18 cellular contexts compared by ENCODE assay signal in genomic region chr6:117137711-117138110, GRCh38.
DNase-seq lines count a peak whose midpoint lies in the region; ATAC-seq and TF ChIP-seq lines count a peak whose summit lies in the region.
"Had no signal": no experiment of that assay in that cellular context is flagged by ENCODE, and none has a peak within 500 bp of the region (broad histone marks: within the 10 kb centered on the region; RNA-seq: fewer than 3 reads in every experiment).

No MANE protein-coding gene starts in this region.

- H3K36me3 ChIP-seq in gastrocnemius medialis (no peaks in the 10 kb centered on the region), uterus (no peaks in the 10 kb centered on the region)
- H3K36me3 ChIP-seq: HAP-1 had no signal

- peaks cover 2% of the 10 kb centered on the region for H3K4me1 ChIP-seq in right cardiac atrium (ENCODE audit: control insufficient read depth, insufficient read depth, low read length)
- peaks cover 22 to 33% of the 10 kb centered on the region in 2 donors for H3K4me1 ChIP-seq in gastrocnemius medialis
- H3K4me1 ChIP-seq in uterus, result no peaks in the 10 kb centered on the region
- H3K4me1 ChIP-seq: A549, HAP-1 had no signal

- intact Hi-C loops in Right ventricle myocardium superior (cut with DNase I) (no loop called here), Right ventricle myocardium inferior (cut with DNase I) (no loop called here), right cardiac atrium (cut with DNase I) (no loop called here), gastrocnemius medialis (cut with DNase I; ENCODE audit: low total_unique reads) (loop anchor here (1.0 to 10.0 kb wide), 5 partner anchors 29 to 257 kb away; no protein-coding TSS in a partner anchor), uterus (cut with DNase I; ENCODE audit: low total_unique reads) (no loop called here)

- H3K4me3 ChIP-seq in right cardiac atrium (ENCODE audit: low read length), result no peak overlapping the region
- H3K4me3 ChIP-seq in gastrocnemius medialis, result peak overlapping the region in 2 of 4 donors; percentile 14
- no peak overlapping the region for H3K4me3 ChIP-seq in uterus
- H3K4me3 ChIP-seq: A549, GM23248, HAP-1 had no signal

- in situ Hi-C loops in gastrocnemius medialis (cut with MboI; ENCODE audit: low sequenced_read_pairs in 4 of 4), result loop anchor here in 1 of 4 donors (10.0 kb wide), 1 partner anchor 163 kb away; no protein-coding TSS in a partner anchor

- H3K9me3 ChIP-seq in right cardiac atrium (ENCODE audit: control insufficient read depth, low read length), result no peaks in the 10 kb centered on the region
- H3K9me3 ChIP-seq in gastrocnemius medialis, result no peaks in the 10 kb centered on the region
- no peaks in the 10 kb centered on the region for H3K9me3 ChIP-seq in uterus
- H3K9me3 ChIP-seq: A549, HAP-1 had no signal

- ATAC-seq in Right ventricle myocardium superior (ENCODE audit: poor library complexity) (peak; percentile 44), Right ventricle myocardium inferior (no peak), right cardiac atrium (peak; percentile 55 to 56), gastrocnemius medialis (peak; percentile 87 to 92)
- ATAC-seq: A549 had no signal

- peak in 1 of 5 experiments; percentile 14 for TF ChIP-seq CTCF in gastrocnemius medialis (IDR thresholded peaks at IDR 0.05 in 4 of 5, conservative IDR thresholded peaks at IDR 0.05 in 1 of 5)
- no peak for TF ChIP-seq CTCF in uterus (IDR thresholded peaks at IDR 0.05)

- TF ChIP-seq POLR2A in gastrocnemius medialis (IDR thresholded peaks at IDR 0.05), result peak in 1 of 2 donors; percentile 4
- no peak for TF ChIP-seq POLR2A in uterus (IDR thresholded peaks at IDR 0.05)

- H3K27me3 ChIP-seq in right cardiac atrium (ENCODE audit: control insufficient read depth, insufficient read depth) (no peaks in the 10 kb centered on the region), gastrocnemius medialis (no peaks in the 10 kb centered on the region), uterus (no peaks in the 10 kb centered on the region)

- DNase-seq in Right ventricle myocardium superior (no peak), Right ventricle myocardium inferior (ENCODE audit: missing footprints) (no peak), right cardiac atrium (no peak), gastrocnemius medialis (peak; percentile 81), CD1c-positive myeloid dendritic cell (ENCODE audit: extremely low spot score) (no peak), uterus (no peak), kidney tubule cell (ENCODE audit: low spot score) (no peak)
- DNase-seq: AML-193; CD4-positive, alpha-beta memory T cell; DMS153; DMS79; GDM1; GM23248 had no signal

- H3K27ac ChIP-seq in right cardiac atrium (ENCODE audit: low read length), result peak overlapping the region; percentile 51
- H3K27ac ChIP-seq in gastrocnemius medialis, result peak overlapping the region; percentile 88 to 94 (median 92)
- H3K27ac ChIP-seq in uterus, result no peak overlapping the region
- H3K27ac ChIP-seq: 22Rv1, A549, C4-2B, GM23248, HL-60 had no signal

- WGBS in right cardiac atrium, result 80% methylated on average over 4 of the region's 4 CpGs

Comparison
In these comparisons a context has a peak if more than half of its experiments do, and no peak if none do; other contexts are left out.
1. DNase-seq: peak in gastrocnemius medialis (2 of 2); none in Right ventricle myocardium superior (single experiment), Right ventricle myocardium inferior (single experiment), right cardiac atrium (0 of 3), CD1c-positive myeloid dendritic cell (single experiment), uterus (0 of 2) and kidney tubule cell (single experiment).
2. H3K27ac ChIP-seq: peak in right cardiac atrium (single experiment) and gastrocnemius medialis (4 of 4); none in uterus (0 of 2).